Comparison of ENCODE assay signal across 18 cellular contexts in genomic region chr16:72946474-72947194, GRCh38.
A peak's percentile ranks its signal among the peaks of the same experiment; 100 is the strongest.
DNase-seq lines count a peak whose midpoint lies in the region; ATAC-seq, FAIRE-seq and TF ChIP-seq lines count a peak whose summit lies in the region.
"Had no signal": no experiment of that assay in that cellular context is flagged by ENCODE, and none has a peak within 500 bp of the region (broad histone marks: within the 10 kb centered on the region; RNA-seq: fewer than 3 reads in every experiment).

No MANE protein-coding gene starts in this region.

- no peak for ATAC-seq in HG02763 (IDR thresholded peaks at IDR 0.05; ENCODE audit: unreplicated experiment)

- H2AFZ ChIP-seq in osteoblast (ENCODE audit: low read length) = no peak overlapping the region

- H3K4me2 ChIP-seq in osteoblast (ENCODE audit: insufficient read depth, low read length) = no peak overlapping the region

- H3K27me3 ChIP-seq in osteoblast (ENCODE audit: insufficient read depth, low read length) (no peaks in the 10 kb centered on the region), thyroid gland (no peaks in the 10 kb centered on the region)

- H3K4me1 ChIP-seq in osteoblast (ENCODE audit: insufficient read depth, low read length) (no peaks in the 10 kb centered on the region), thyroid gland (peaks cover 45% of the 10 kb centered on the region in 2 donors)

- 50 to 62% methylated on average over 15 of the region's 15 CpGs for WGBS in thyroid gland, 2 donors

- H3K27ac ChIP-seq in coronary artery = peak overlapping the region; percentile 88 to 94
- peak overlapping the region; percentile 28 for H3K27ac ChIP-seq in osteoblast (ENCODE audit: low read depth, low read length)
- peak overlapping the region; percentile 39 to 74 (median 62) for H3K27ac ChIP-seq in thyroid gland

- TF ChIP-seq CTCF in coronary artery (IDR thresholded peaks at IDR 0.05) (no peak), osteoblast (IDR thresholded peaks at IDR 0.05; ENCODE audit: extremely low read depth, low read depth, low read length) (no peak), thyroid gland (IDR thresholded peaks at IDR 0.05) (no peak)

- FAIRE-seq in frontal cortex (lab: Jason Lieb, UNC) = no peak
- FAIRE-seq: RCC 7860 had no signal

- H3K4me3 ChIP-seq in coronary artery (peak overlapping the region; percentile 37), osteoblast (ENCODE audit: insufficient read depth, low read length) (no peak overlapping the region), thyroid gland (replicated peaks in 1 of 3) (no peak overlapping the region)

- H3K79me2 ChIP-seq in osteoblast (ENCODE audit: insufficient read depth, low read length) = peaks cover 93% of the 10 kb centered on the region

- peaks cover 44% of the 10 kb centered on the region for H4K20me1 ChIP-seq in osteoblast (ENCODE audit: insufficient read depth, low read length)

- peak; percentile 94 for DNase-seq in coronary artery (ENCODE audit: low spot score)
- peak; percentile 65 for DNase-seq in hepatic stellate cell (ENCODE audit: low spot score)
- no peak for DNase-seq in osteoblast (ENCODE audit: insufficient read length, low spot score, missing footprints)
- peak; percentile 50 to 54 for DNase-seq in thyroid gland
- DNase-seq in DMS53 (lab: John Stamatoyannopoulos, UW) = no peak
- DNase-seq in frontal cortex (ENCODE audit: low spot score in 2 of 2) = no peak
- no peak for DNase-seq in NCI-H2227 treated with DMSO at 0.1 percent for 48 hours (lab: John Stamatoyannopoulos, UW)
- DNase-seq: activated CD4-positive, alpha-beta T cell treated with anti-CD3 and anti-CD28 coated beads for 1 hour; activated naive CD8-positive, alpha-beta T cell treated with anti-CD3 and anti-CD28 coated beads, Interleukin-2, amount 10 ng/mL, durations not matched to agents 7 days and 5 days; AML-193; DMS79 treated with DMSO at 0.1 percent for 48 hours; HCEC 1CT; Kasumi-1; naive B cell; NCI-H1930; NCI-H526 treated with DMSO at 0.1 percent for 48 hours had no signal

- H3K36me3 ChIP-seq in osteoblast (ENCODE audit: insufficient read depth, low read length) (peaks cover 38% of the 10 kb centered on the region), thyroid gland (peaks cover 9 to 13% of the 10 kb centered on the region in 2 donors)

- intact Hi-C loops in thyroid gland (cut with DNase I) = no loop called here

- no peaks in the 10 kb centered on the region for H3K9me3 ChIP-seq in osteoblast (ENCODE audit: low read depth, low read length)
- H3K9me3 ChIP-seq in thyroid gland = no peaks in the 10 kb centered on the region

- no peak for TF ChIP-seq POLR2A in thyroid gland (IDR thresholded peaks at IDR 0.05)

Comparison
In these comparisons a context has a peak if more than half of its experiments do, and no peak if none do; other contexts are left out.
1. DNase-seq: peak in coronary artery (single experiment), hepatic stellate cell (single experiment) and thyroid gland (2 of 2); none in osteoblast (single experiment), DMS53 (single experiment), frontal cortex (0 of 2) and NCI-H2227 treated with DMSO at 0.1 percent for 48 hours (single experiment).
2. H3K27ac ChIP-seq: peak in every context shown above with its lines; median percentile 91 in coronary artery; 62 in thyroid gland; 28 in osteoblast.